In the genomic region with DNA sequence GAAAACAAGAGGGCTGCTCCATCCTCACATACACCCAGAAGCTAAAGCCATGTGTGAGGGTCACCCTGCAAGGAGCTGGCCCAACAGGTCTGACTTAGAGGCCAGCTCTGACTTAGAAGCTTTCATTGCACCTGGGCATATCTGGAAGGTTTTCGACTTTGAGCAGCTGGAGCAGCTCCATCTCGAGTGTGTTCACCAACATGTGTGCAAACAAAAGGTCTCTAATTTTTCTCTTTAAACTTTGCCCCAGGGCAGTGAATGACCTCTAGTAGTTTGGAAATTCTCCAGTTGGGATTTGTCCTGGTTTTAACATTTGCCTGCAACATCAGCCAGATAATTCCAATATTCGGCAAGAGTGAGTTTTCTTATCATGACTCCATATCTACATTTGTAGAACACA, we compare ENCODE assay signal across 31 cellular contexts.
"Had no signal": no experiment of that assay in that cellular context is flagged by ENCODE, and none has a peak within 500 bp of the region (broad histone marks: within the 10 kb centered on the region; RNA-seq: fewer than 3 reads in every experiment).

No MANE protein-coding gene starts in this region.

- H3K27ac ChIP-seq: brain microvascular endothelial cell, SJCRH30, SK-N-MC, WERI-Rb-1 had no signal

- H3K36me3 ChIP-seq: brain microvascular endothelial cell, SJCRH30, WERI-Rb-1 had no signal

- ATAC-seq: activated CD8-positive, alpha-beta memory T cell treated with anti-CD3 and anti-CD28 coated beads, Interleukin-2, amount 10 ng/mL, durations not matched to agents 7 days and 5 days; activated naive CD8-positive, alpha-beta T cell treated with anti-CD3 and anti-CD28 coated beads, Interleukin-2, amount 50 U/mL, for 24 hours; K562 had no signal

- H3K4me3 Mint-ChIP-seq: activated CD4-positive, alpha-beta memory T cell treated with anti-CD3 and anti-CD28 coated beads, Interleukin-2, amount 10 ng/mL, durations not matched to agents 7 days and 5 days; activated CD8-positive, alpha-beta memory T cell treated with anti-CD3 and anti-CD28 coated beads, Interleukin-2, amount 10 ng/mL, durations not matched to agents 7 days and 5 days; activated naive CD4-positive, alpha-beta T cell treated with anti-CD3 and anti-CD28 coated beads, Interleukin-2, amount 10 ng/mL, durations not matched to agents 7 days and 5 days; activated naive CD8-positive, alpha-beta T cell; activated naive CD8-positive, alpha-beta T cell treated with anti-CD3 and anti-CD28 coated beads, Interleukin-2, amount 50 U/mL, for 24 hours had no signal

- DNase-seq: activated CD4-positive, alpha-beta memory T cell treated with anti-CD3 and anti-CD28 coated beads, Interleukin-2, amount 10 ng/mL, durations not matched to agents 7 days and 5 days; activated CD4-positive, alpha-beta T cell treated with anti-CD3 and anti-CD28 coated beads for 1 hour; activated CD4-positive, alpha-beta T cell treated with anti-CD3 and anti-CD28 coated beads for 48 hours; activated CD4-positive, CD25-positive, alpha-beta regulatory T cell; activated CD8-positive, alpha-beta memory T cell treated with anti-CD3 and anti-CD28 coated beads for 24 hours; activated CD8-positive, alpha-beta memory T cell treated with anti-CD3 and anti-CD28 coated beads, Interleukin-2, amount 10 ng/mL, durations not matched to agents 7 days and 5 days; activated CD8-positive, alpha-beta memory T cell treated with anti-CD3 and anti-CD28 coated beads, Interleukin-2, amount 50 U/mL, for 48 hours; activated effector memory CD4-positive, alpha-beta T cell treated with Interleukin-2 at 50 U/mL for 16 hours; activated naive CD4-positive, alpha-beta T cell treated with anti-CD3 and anti-CD28 coated beads, Interleukin-2, amount 10 ng/mL, durations not matched to agents 7 days and 5 days; activated naive CD8-positive, alpha-beta T cell treated with anti-CD3 and anti-CD28 coated beads, Interleukin-2, amount 50 U/mL, for 24 hours; activated T-cell treated with anti-CD3 and anti-CD28 coated beads, Interleukin-2, amount 50 U/mL, for 48 hours; anterior cingulate cortex; brain microvascular endothelial cell; central memory CD4-positive, alpha-beta T cell; NCI-H1105; NCI-H1417 treated with DMSO at 0.1 percent for 48 hours; NCI-H187; NCI-H2029 treated with DMSO at 0.1 percent for 48 hours; NCI-H2107; NCI-H2171; NCI-H524; NCI-H69; NCI-H82; OCI-M1; Right ventricle myocardium superior; SJCRH30; T1000; WERI-Rb-1 had no signal

- H3K4me1 Mint-ChIP-seq: activated CD4-positive, alpha-beta memory T cell treated with anti-CD3 and anti-CD28 coated beads, Interleukin-2, amount 10 ng/mL, durations not matched to agents 7 days and 5 days; activated CD8-positive, alpha-beta memory T cell treated with anti-CD3 and anti-CD28 coated beads, Interleukin-2, amount 10 ng/mL, durations not matched to agents 7 days and 5 days; activated naive CD4-positive, alpha-beta T cell treated with anti-CD3 and anti-CD28 coated beads, Interleukin-2, amount 10 ng/mL, durations not matched to agents 7 days and 5 days; activated naive CD8-positive, alpha-beta T cell treated with anti-CD3 and anti-CD28 coated beads, Interleukin-2, amount 50 U/mL, for 24 hours had no signal

- H3K27ac Mint-ChIP-seq: activated CD4-positive, alpha-beta memory T cell treated with anti-CD3 and anti-CD28 coated beads, Interleukin-2, amount 10 ng/mL, durations not matched to agents 7 days and 5 days; activated CD8-positive, alpha-beta memory T cell treated with anti-CD3 and anti-CD28 coated beads, Interleukin-2, amount 10 ng/mL, durations not matched to agents 7 days and 5 days; activated naive CD4-positive, alpha-beta T cell treated with anti-CD3 and anti-CD28 coated beads, Interleukin-2, amount 10 ng/mL, durations not matched to agents 7 days and 5 days; activated naive CD8-positive, alpha-beta T cell; activated naive CD8-positive, alpha-beta T cell treated with anti-CD3 and anti-CD28 coated beads, Interleukin-2, amount 50 U/mL, for 24 hours had no signal

- FAIRE-seq: K562 had no signal

- H3K9me3 Mint-ChIP-seq: activated CD4-positive, alpha-beta memory T cell treated with anti-CD3 and anti-CD28 coated beads, Interleukin-2, amount 10 ng/mL, durations not matched to agents 7 days and 5 days; activated naive CD4-positive, alpha-beta T cell treated with anti-CD3 and anti-CD28 coated beads, Interleukin-2, amount 10 ng/mL, durations not matched to agents 7 days and 5 days; activated naive CD8-positive, alpha-beta T cell treated with anti-CD3 and anti-CD28 coated beads, Interleukin-2, amount 50 U/mL, for 24 hours had no signal

- H3K9me3 ChIP-seq: SJCRH30 had no signal

- H3K27me3 ChIP-seq: brain microvascular endothelial cell, SJCRH30 had no signal

- H3K36me3 Mint-ChIP-seq: activated CD8-positive, alpha-beta memory T cell treated with anti-CD3 and anti-CD28 coated beads, Interleukin-2, amount 10 ng/mL, durations not matched to agents 7 days and 5 days; activated naive CD4-positive, alpha-beta T cell treated with anti-CD3 and anti-CD28 coated beads, Interleukin-2, amount 10 ng/mL, durations not matched to agents 7 days and 5 days; activated naive CD8-positive, alpha-beta T cell had no signal

- H3K4me3 ChIP-seq: K562, SJCRH30, SK-N-MC had no signal

- H3K4me1 ChIP-seq: SJCRH30 had no signal
